8 cellular contexts compared by ENCODE assay signal in the genomic region with DNA sequence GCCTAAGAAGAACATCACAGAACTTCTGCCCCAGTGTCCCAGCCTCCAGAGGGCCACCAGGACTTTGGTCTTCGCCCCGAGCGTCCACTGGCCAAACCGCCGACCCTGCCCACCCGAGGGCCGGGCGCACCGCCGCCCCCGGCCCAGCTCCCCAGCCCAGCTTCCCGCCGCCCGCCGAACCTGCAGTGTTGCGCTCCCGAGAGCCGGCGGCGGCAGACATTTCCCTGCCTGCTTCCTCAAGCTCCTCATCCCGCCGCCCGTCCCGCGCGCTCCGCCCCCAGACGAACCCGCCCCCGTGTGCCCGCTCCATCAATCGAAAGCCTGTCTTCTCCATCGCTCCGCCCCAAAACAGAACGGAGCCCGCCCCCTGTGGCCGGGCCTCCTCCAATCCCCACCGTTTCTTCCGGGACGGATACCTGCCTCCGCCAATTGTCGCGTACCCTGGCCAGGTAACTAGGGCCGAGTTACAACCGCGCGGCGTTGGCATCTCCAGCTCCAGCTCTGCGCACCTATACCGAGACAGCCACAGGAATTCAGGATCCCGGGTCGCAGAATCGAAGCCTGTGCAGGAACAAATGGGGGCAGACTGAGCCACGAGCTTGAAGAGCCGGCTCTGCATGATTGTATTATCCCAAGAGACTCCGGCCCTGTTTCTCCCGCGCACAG. TPM values are rescaled to one million over a fixed set of nuclear protein-coding genes. Genes with fewer than 3 reads are reported as not detected.
A peak's percentile ranks its signal among the peaks of the same experiment; 100 is the strongest.
DNase-seq lines count a peak whose midpoint lies in the region; ATAC-seq, FAIRE-seq and TF ChIP-seq lines count a peak whose summit lies in the region.

No MANE protein-coding gene starts in this region.

- peak overlapping the region; percentile 80 for H3K27ac Mint-ChIP-seq in activated naive CD8-positive, alpha-beta T cell treated with anti-CD3 and anti-CD28 coated beads for 36 hours

- no peak for TF ChIP-seq CTCF in GM12875 (IDR thresholded peaks at IDR 0.05; ENCODE audit: borderline replicate concordance, insufficient read depth, low read depth, low read length)
- no peak for TF ChIP-seq CTCF in pancreas (IDR thresholded peaks at IDR 0.05)
- TF ChIP-seq CTCF in tibial artery (IDR thresholded peaks at IDR 0.05), result peak in 1 of 2 experiments; percentile 19

- H3K4me1 ChIP-seq in pancreas (peaks cover 0 to 9% (median 0%) of the 10 kb centered on the region in 3 donors), tibial artery (peaks cover 0 to 34% (median 21%) of the 10 kb centered on the region in 4 donors)

- no peaks in the 10 kb centered on the region for H3K9me3 ChIP-seq in pancreas
- no peaks in the 10 kb centered on the region for H3K9me3 ChIP-seq in tibial artery

- ATAC-seq in HG02759 (IDR thresholded peaks at IDR 0.05; ENCODE audit: unreplicated experiment) (peak; percentile 94), Right ventricle myocardium superior (ENCODE audit: poor library complexity) (peak; percentile 98), pancreas (peak; percentile 99 to 100 (median 100))

- H3K27me3 Mint-ChIP-seq in activated naive CD8-positive, alpha-beta T cell treated with anti-CD3 and anti-CD28 coated beads for 36 hours, result no peaks in the 10 kb centered on the region

- 0 to 1% methylated on average over 58 of the region's 58 CpGs for WGBS in pancreas, 2 donors

- H3K4me3 Mint-ChIP-seq in activated naive CD8-positive, alpha-beta T cell treated with anti-CD3 and anti-CD28 coated beads for 36 hours, result peak overlapping the region; percentile 92

- H3K9me3 Mint-ChIP-seq in activated naive CD8-positive, alpha-beta T cell treated with anti-CD3 and anti-CD28 coated beads for 36 hours, result no peaks in the 10 kb centered on the region

- no peaks in the 10 kb centered on the region for H3K27me3 ChIP-seq in pancreas
- no peaks in the 10 kb centered on the region for H3K27me3 ChIP-seq in tibial artery

- intact Hi-C loops in Right ventricle myocardium superior (cut with DNase I), result no loop called here
- intact Hi-C loops in pancreas (cut with DNase I), result no loop called here
- intact Hi-C loops in tibial artery (cut with DNase I; ENCODE audit: low total_unique reads), result loop anchor here (5.0 kb wide), 1 partner anchor 39 kb away; no protein-coding TSS in a partner anchor

- peaks cover 34% of the 10 kb centered on the region for H3K4me1 Mint-ChIP-seq in activated naive CD8-positive, alpha-beta T cell treated with anti-CD3 and anti-CD28 coated beads for 36 hours

- H3K36me3 ChIP-seq in pancreas, result no peaks in the 10 kb centered on the region
- H3K36me3 ChIP-seq in tibial artery, result peaks cover 15 to 22% (median 17%) of the 10 kb centered on the region in 3 donors

- H3K4me3 ChIP-seq in GM12875 (ENCODE audit: low read depth, low read length), result peak overlapping the region; percentile 66
- H3K4me3 ChIP-seq in pancreas, result peak overlapping the region; percentile 66 to 96 (median 82)
- H3K4me3 ChIP-seq in tibial artery, result peak overlapping the region; percentile 72 to 80

- peak overlapping the region in 2 of 4 donors; percentile 7 to 48 for H3K27ac ChIP-seq in pancreas
- H3K27ac ChIP-seq in tibial artery, result peak overlapping the region; percentile 65 to 74

- peaks cover 17% of the 10 kb centered on the region for H3K36me3 Mint-ChIP-seq in activated naive CD8-positive, alpha-beta T cell treated with anti-CD3 and anti-CD28 coated beads for 36 hours

- FAIRE-seq in pancreas (lab: Jason Lieb, UNC), result peak; percentile 68

- peak; percentile 99 for DNase-seq in NCI-H128 (lab: John Stamatoyannopoulos, UW; ENCODE audit: unreplicated experiment)
- peak; percentile 94 for DNase-seq in SKM-1 treated with dmso at 0.1 percent for 144 hours (lab: John Stamatoyannopoulos, UW; ENCODE audit: unreplicated experiment)
- DNase-seq in activated naive CD8-positive, alpha-beta T cell treated with anti-CD3 and anti-CD28 coated beads for 36 hours, result peak; percentile 98
- DNase-seq in Right ventricle myocardium superior, result peak; percentile 97
- peak; percentile 96 to 99 (median 97) for DNase-seq in pancreas
- DNase-seq in tibial artery, result peak; percentile 95 to 99

RNA-seq across cellular contexts. Expression of a gene that starts 15.2 kb away (rescaled TPM):
- total RNA-seq in activated naive CD8-positive, alpha-beta T cell treated with anti-CD3 and anti-CD28 coated beads for 36 hours, result 10 to 100 TPM; 26.6 to 27.7 TPM
- total RNA-seq in Right ventricle myocardium superior (8.7 TPM), pancreas (10 to 100 TPM in 5 of 6 donors, 1 to 10 TPM in 1; 7.5 to 16.1 (median 11.9) TPM)
- polyA plus RNA-seq in pancreas, result 10 to 100 TPM; 11.7 to 13.5 TPM

RNA-seq across cellular contexts. Expression of a gene that starts 58.2 kb away (rescaled TPM):
- 100 to 1,000 TPM; 121 to 125 TPM for total RNA-seq in activated naive CD8-positive, alpha-beta T cell treated with anti-CD3 and anti-CD28 coated beads for 36 hours
- total RNA-seq in Right ventricle myocardium superior, result 23.5 TPM
- total RNA-seq in pancreas, result 10 to 100 TPM; 13.0 to 24.6 (median 19.4) TPM
- polyA plus RNA-seq in pancreas, result 10 to 100 TPM in 1 of 2 donors, 1 to 10 TPM in 1; 7.9 to 17.0 TPM
